13 cellular contexts compared by ENCODE assay signal in the genomic region with DNA sequence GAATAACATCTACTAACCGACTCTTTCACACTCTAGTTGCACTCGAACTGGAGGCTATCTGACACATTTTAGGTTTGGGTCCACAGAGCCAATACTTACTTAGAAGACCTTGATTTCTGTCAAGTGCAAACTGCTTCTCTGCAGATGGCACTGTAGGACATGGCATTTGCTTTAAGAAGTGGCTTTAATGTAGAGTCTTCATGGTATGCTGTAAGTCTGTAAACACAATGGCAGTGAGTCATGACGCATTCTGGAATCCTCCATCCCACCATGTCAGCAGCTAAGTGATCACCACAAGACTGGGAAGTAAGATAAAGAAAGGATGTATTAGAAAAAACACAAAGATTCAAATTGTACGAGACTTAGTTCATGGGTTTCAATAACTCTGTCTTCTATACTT.
A peak's percentile ranks its signal among the peaks of the same experiment; 100 is the strongest.
DNase-seq lines count a peak whose midpoint lies in the region; ATAC-seq and TF ChIP-seq lines count a peak whose summit lies in the region.
"Had no signal": no experiment of that assay in that cellular context is flagged by ENCODE, and none has a peak within 500 bp of the region (broad histone marks: within the 10 kb centered on the region; RNA-seq: fewer than 3 reads in every experiment).

No MANE protein-coding gene starts in this region.

- no peak overlapping the region for H2AFZ ChIP-seq in hepatocyte

- no peaks in the 10 kb centered on the region for H3K9me2 ChIP-seq in hepatocyte (replicated peaks; ENCODE audit: insufficient read depth)

- H3K9me3 Mint-ChIP-seq in naive thymus-derived CD4-positive, alpha-beta T cell = no peaks in the 10 kb centered on the region
- H3K9me3 Mint-ChIP-seq: activated T-helper 1 cell treated with anti-CD3 and anti-CD28 coated beads, Interleukin-12 subunit alpha, Interleukin-12 subunit beta, Interleukin-2, Interleukin-4 antibody, amounts not matched to agents 30 ng/mL and 10 ng/mL and 1 ng/mL, durations not matched to agents 14 hours and 24 hours and 36 hours; central memory CD8-positive, alpha-beta T cell had no signal

- H3K4me1 ChIP-seq in BE2C = no peaks in the 10 kb centered on the region; the same call in 1 of the 2 replicates
- no peaks in the 10 kb centered on the region for H3K4me1 ChIP-seq in hepatocyte (ENCODE audit: insufficient read depth)
- H3K4me1 ChIP-seq in naive thymus-derived CD4-positive, alpha-beta T cell (ENCODE audit: control insufficient read depth in 2 of 2, insufficient read depth in 2 of 2, low read length in 2 of 2) = no peaks in the 10 kb centered on the region

- no peaks in the 10 kb centered on the region for H3K9me3 ChIP-seq in BE2C
- no peaks in the 10 kb centered on the region for H3K9me3 ChIP-seq in hepatocyte (ENCODE audit: low read depth)
- H3K9me3 ChIP-seq in naive thymus-derived CD4-positive, alpha-beta T cell (ENCODE audit: control insufficient read depth in 2 of 3, low read length in 3 of 3) = no peaks in the 10 kb centered on the region

- H3K4me1 Mint-ChIP-seq in naive thymus-derived CD4-positive, alpha-beta T cell = no peaks in the 10 kb centered on the region
- H3K4me1 Mint-ChIP-seq: CD8-positive, alpha-beta memory T cell; central memory CD8-positive, alpha-beta T cell had no signal

- no peak overlapping the region for H3K27ac ChIP-seq in hepatocyte
- no peak overlapping the region for H3K27ac ChIP-seq in naive thymus-derived CD4-positive, alpha-beta T cell (ENCODE audit: low read depth, low read length)

- H3K36me3 Mint-ChIP-seq in naive thymus-derived CD4-positive, alpha-beta T cell = peaks cover 0 to 13% (median 0%) of the 10 kb centered on the region in 5 donors
- H3K36me3 Mint-ChIP-seq: CD8-positive, alpha-beta memory T cell had no signal

- H3K79me2 ChIP-seq in hepatocyte = no peaks in the 10 kb centered on the region

- CTCF ChIA-PET in naive thymus-derived CD4-positive, alpha-beta T cell (lab: Charles Lee) = no interaction called here

- H3K36me3 ChIP-seq in BE2C = no peaks in the 10 kb centered on the region
- H3K36me3 ChIP-seq in hepatocyte (replicated peaks; ENCODE audit: insufficient read depth, low read depth) = no peaks in the 10 kb centered on the region
- no peaks in the 10 kb centered on the region for H3K36me3 ChIP-seq in naive thymus-derived CD4-positive, alpha-beta T cell (ENCODE audit: control insufficient read depth in 2 of 3, insufficient read depth in 3 of 3, low read length in 3 of 3)

- POLR2A ChIA-PET in naive thymus-derived CD4-positive, alpha-beta T cell (lab: Charles Lee) = no interaction called here

- intact Hi-C loops in naive thymus-derived CD4-positive, alpha-beta T cell (cut with micrococcal nuclease) = no loop called here

- TF ChIP-seq CTCF in BE2C (IDR thresholded peaks at IDR 0.05; ENCODE audit: low read depth, low read length) = peak; percentile 42
- TF ChIP-seq CTCF in hepatocyte (IDR thresholded peaks at IDR 0.05; ENCODE audit: poor library complexity) = peak; percentile 22

- WGBS in hepatocyte (ENCODE audit: low lambda C conversion rate, missing lambda C conversion rate) = 81% methylated on average over 4 of the region's 4 CpGs

- H4K20me1 ChIP-seq in hepatocyte (ENCODE audit: insufficient read depth, poor library complexity, severe bottlenecking) = no peaks in the 10 kb centered on the region

- H3K27me3 Mint-ChIP-seq in naive thymus-derived CD4-positive, alpha-beta T cell = peaks cover 0 to 9% (median 0%) of the 10 kb centered on the region in 5 donors
- H3K27me3 Mint-ChIP-seq: CD8-positive, alpha-beta memory T cell; central memory CD8-positive, alpha-beta T cell had no signal

- DNase-seq in BE2C (no peak), HS-27A (ENCODE audit: low read depth) (peak; percentile 43), amniotic stem cell (lab: John Stamatoyannopoulos, UW) (peak; percentile 27), hepatocyte (ENCODE audit: low spot score) (no peak), hippocampal formation (lab: John Stamatoyannopoulos, UW) (no peak)
- DNase-seq in naive thymus-derived CD4-positive, alpha-beta T cell = no peak
- DNase-seq: CD8-positive, alpha-beta memory T cell; glutamatergic neuron had no signal

- no peak overlapping the region for H3K4me3 Mint-ChIP-seq in naive thymus-derived CD4-positive, alpha-beta T cell
- H3K4me3 Mint-ChIP-seq: activated T-helper 1 cell treated with anti-CD3 and anti-CD28 coated beads, Interleukin-12 subunit alpha, Interleukin-12 subunit beta, Interleukin-2, Interleukin-4 antibody, amounts not matched to agents 30 ng/mL and 10 ng/mL and 1 ng/mL, durations not matched to agents 14 hours and 24 hours and 36 hours; CD8-positive, alpha-beta memory T cell; central memory CD8-positive, alpha-beta T cell had no signal

- no peaks in the 10 kb centered on the region for H3K27me3 ChIP-seq in BE2C
- H3K27me3 ChIP-seq in hepatocyte = no peaks in the 10 kb centered on the region
- no peaks in the 10 kb centered on the region for H3K27me3 ChIP-seq in naive thymus-derived CD4-positive, alpha-beta T cell (ENCODE audit: control insufficient read depth in 2 of 2, insufficient read depth in 2 of 2, low read length in 2 of 2)

- H3K27ac Mint-ChIP-seq in naive thymus-derived CD4-positive, alpha-beta T cell = no peak overlapping the region
- H3K27ac Mint-ChIP-seq: activated T-helper 1 cell treated with anti-CD3 and anti-CD28 coated beads, Interleukin-12 subunit alpha, Interleukin-12 subunit beta, Interleukin-2, Interleukin-4 antibody, amounts not matched to agents 30 ng/mL and 10 ng/mL and 1 ng/mL, durations not matched to agents 14 hours and 24 hours and 36 hours; CD8-positive, alpha-beta memory T cell had no signal

- H3K4me3 ChIP-seq in BE2C (ENCODE audit: low read depth, low read length) (no peak overlapping the region), hepatocyte (no peak overlapping the region)
- no peak overlapping the region for H3K4me3 ChIP-seq in naive thymus-derived CD4-positive, alpha-beta T cell (ENCODE audit: low read length)

- no peak overlapping the region for H3K4me2 ChIP-seq in hepatocyte

- no peak for ATAC-seq in naive thymus-derived CD4-positive, alpha-beta T cell
- no peak for ATAC-seq in GM21619 (IDR thresholded peaks at IDR 0.05; ENCODE audit: unreplicated experiment)
- ATAC-seq in GM21367 (IDR thresholded peaks at IDR 0.05; ENCODE audit: unreplicated experiment) = no peak
- ATAC-seq: sciatic nerve had no signal

Comparison
In these comparisons a context has a peak if more than half of its experiments do, and no peak if none do; other contexts are left out.
1. DNase-seq: peak in HS-27A (single experiment) and amniotic stem cell (single experiment); none in BE2C (single experiment), hepatocyte (single experiment), hippocampal formation (0 of 2) and naive thymus-derived CD4-positive, alpha-beta T cell (0 of 9).